In genomic region chr16:89167425-89167941, GRCh38 we compare ENCODE assay signal across 1 cellular context.
TF ChIP-seq lines count a peak whose summit lies in the region.

No MANE protein-coding gene starts in this region.

TF ChIP-seq in HepG2, 621 proteins besides CTCF, POLR2A, EP300 and RAD21 (continued from another document and continues in another):
- TF ChIP-seq, protein P1, sequence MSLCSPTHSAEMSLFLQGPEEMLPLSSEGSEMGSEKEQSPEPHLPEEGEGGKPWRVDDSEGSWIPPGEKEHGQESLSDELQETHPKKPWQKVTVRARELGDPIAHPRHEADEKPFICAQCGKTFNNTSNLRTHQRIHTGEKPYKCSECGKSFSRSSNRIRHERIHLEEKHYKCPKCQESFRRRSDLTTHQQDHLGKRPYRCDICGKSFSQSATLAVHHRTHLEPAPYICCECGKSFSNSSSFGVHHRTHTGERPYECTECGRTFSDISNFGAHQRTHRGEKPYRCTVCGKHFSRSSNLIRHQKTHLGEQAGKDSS (CRISPR knock-in tag; IDR thresholded peaks at IDR 0.05; ENCODE audit: borderline replicate concordance, low read depth) = peak; percentile 95; the same call in 1 of the 2 replicates
- TF ChIP-seq NKX3-1 (CRISPR knock-in tag; IDR thresholded peaks at IDR 0.05) (no peak), RCOR2 (CRISPR knock-in tag; IDR thresholded peaks at IDR 0.05) (peak; percentile 57; the same call in 1 of the 2 replicates), RORA (CRISPR knock-in tag; IDR thresholded peaks at IDR 0.05) (no peak), ZNF761 (CRISPR knock-in tag; conservative IDR thresholded peaks at IDR 0.05) (no peak), ZNF547 (CRISPR knock-in tag; IDR thresholded peaks at IDR 0.05) (peak; percentile 86), BRCA1 (CRISPR knock-in tag; IDR thresholded peaks at IDR 0.05) (no peak), AHDC1 (CRISPR knock-in tag; IDR thresholded peaks at IDR 0.05; ENCODE audit: borderline replicate concordance) (no peak), ZNF569 (CRISPR knock-in tag; IDR thresholded peaks at IDR 0.05; ENCODE audit: borderline replicate concordance) (no peak), U2AF1 (optimal IDR thresholded peaks at IDR 0.05; ENCODE audit: low read depth, low read length) (peak; percentile 76), TAF1 (CRISPR knock-in tag; IDR thresholded peaks at IDR 0.05) (0 out of 2 replicates have a peak, but pooled peaks have one; percentile 24), ZNF12 (CRISPR knock-in tag; IDR thresholded peaks at IDR 0.05) (no peak), SKI (IDR thresholded peaks at IDR 0.05; ENCODE audit: partially characterized antibody) (peak; percentile 96), NR3C1 (CRISPR knock-in tag; IDR thresholded peaks at IDR 0.05) (no peak), ZBED4 (CRISPR knock-in tag; IDR thresholded peaks at IDR 0.05; ENCODE audit: borderline replicate concordance) (peak; percentile 90; the same call in 1 of the 2 replicates), REST (IDR thresholded peaks at IDR 0.05; ENCODE audit: borderline replicate concordance in 1 of 2, low read depth in 1 of 2, low read length in 2 of 2) (no peak), PHF21A (CRISPR knock-in tag; IDR thresholded peaks at IDR 0.05) (peak; percentile 76; the same call in 1 of the 2 replicates), ZBTB46 (CRISPR knock-in tag; IDR thresholded peaks at IDR 0.05; ENCODE audit: borderline replicate concordance) (no peak), ATM (IDR thresholded peaks at IDR 0.05; ENCODE audit: borderline replicate concordance) (no peak), GABPA (IDR thresholded peaks at IDR 0.05; ENCODE audit: low read depth, low read length) (no peak), GABPA (CRISPR knock-in tag; IDR thresholded peaks at IDR 0.05; ENCODE audit: low read depth) (peak; percentile 61), ZNF230 (CRISPR knock-in tag; IDR thresholded peaks at IDR 0.05) (peak; percentile 66; the same call in 1 of the 2 replicates), SETDB1 (CRISPR knock-in tag; IDR thresholded peaks at IDR 0.05; ENCODE audit: borderline replicate concordance) (no peak), ZNF660 (CRISPR knock-in tag; IDR thresholded peaks at IDR 0.05; ENCODE audit: borderline replicate concordance, low read depth) (no peak), THAP9 (CRISPR knock-in tag; IDR thresholded peaks at IDR 0.05; ENCODE audit: borderline replicate concordance) (peak; percentile 52; the same call in 1 of the 2 replicates), ZBTB7A (CRISPR knock-in tag; IDR thresholded peaks at IDR 0.05) (peak; percentile 15; the same call in 1 of the 2 replicates), RNF2 (conservative IDR thresholded peaks at IDR 0.05; ENCODE audit: low read depth) (0 out of 2 replicates have a peak, but pooled peaks have one; percentile 29), ZBTB8A (CRISPR knock-in tag; IDR thresholded peaks at IDR 0.05; ENCODE audit: borderline replicate concordance, low read depth) (no peak), ZNF367 (CRISPR knock-in tag; IDR thresholded peaks at IDR 0.05; ENCODE audit: borderline replicate concordance) (no peak), KLF12 (CRISPR knock-in tag; IDR thresholded peaks at IDR 0.05; ENCODE audit: borderline replicate concordance) (peak; percentile 81; the same call in 1 of the 2 replicates), ZNF790 (CRISPR knock-in tag; IDR thresholded peaks at IDR 0.05; ENCODE audit: borderline replicate concordance) (0 out of 2 replicates have a peak, but pooled peaks have one; percentile 50), HDAC1 (CRISPR knock-in tag; IDR thresholded peaks at IDR 0.05) (peak; percentile 78), PCBP2 (optimal IDR thresholded peaks at IDR 0.05; ENCODE audit: low read depth, low read length, poor library complexity, severe bottlenecking) (no peak)
- TF ChIP-seq, protein P2, sequence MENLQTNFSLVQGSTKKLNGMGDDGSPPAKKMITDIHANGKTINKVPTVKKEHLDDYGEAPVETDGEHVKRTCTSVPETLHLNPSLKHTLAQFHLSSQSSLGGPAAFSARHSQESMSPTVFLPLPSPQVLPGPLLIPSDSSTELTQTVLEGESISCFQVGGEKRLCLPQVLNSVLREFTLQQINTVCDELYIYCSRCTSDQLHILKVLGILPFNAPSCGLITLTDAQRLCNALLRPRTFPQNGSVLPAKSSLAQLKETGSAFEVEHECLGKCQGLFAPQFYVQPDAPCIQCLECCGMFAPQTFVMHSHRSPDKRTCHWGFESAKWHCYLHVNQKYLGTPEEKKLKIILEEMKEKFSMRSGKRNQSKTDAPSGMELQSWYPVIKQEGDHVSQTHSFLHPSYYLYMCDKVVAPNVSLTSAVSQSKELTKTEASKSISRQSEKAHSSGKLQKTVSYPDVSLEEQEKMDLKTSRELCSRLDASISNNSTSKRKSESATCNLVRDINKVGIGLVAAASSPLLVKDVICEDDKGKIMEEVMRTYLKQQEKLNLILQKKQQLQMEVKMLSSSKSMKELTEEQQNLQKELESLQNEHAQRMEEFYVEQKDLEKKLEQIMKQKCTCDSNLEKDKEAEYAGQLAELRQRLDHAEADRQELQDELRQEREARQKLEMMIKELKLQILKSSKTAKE (CRISPR knock-in tag; IDR thresholded peaks at IDR 0.05; ENCODE audit: borderline replicate concordance) = peak; percentile 61
- TF ChIP-seq, protein P3, sequence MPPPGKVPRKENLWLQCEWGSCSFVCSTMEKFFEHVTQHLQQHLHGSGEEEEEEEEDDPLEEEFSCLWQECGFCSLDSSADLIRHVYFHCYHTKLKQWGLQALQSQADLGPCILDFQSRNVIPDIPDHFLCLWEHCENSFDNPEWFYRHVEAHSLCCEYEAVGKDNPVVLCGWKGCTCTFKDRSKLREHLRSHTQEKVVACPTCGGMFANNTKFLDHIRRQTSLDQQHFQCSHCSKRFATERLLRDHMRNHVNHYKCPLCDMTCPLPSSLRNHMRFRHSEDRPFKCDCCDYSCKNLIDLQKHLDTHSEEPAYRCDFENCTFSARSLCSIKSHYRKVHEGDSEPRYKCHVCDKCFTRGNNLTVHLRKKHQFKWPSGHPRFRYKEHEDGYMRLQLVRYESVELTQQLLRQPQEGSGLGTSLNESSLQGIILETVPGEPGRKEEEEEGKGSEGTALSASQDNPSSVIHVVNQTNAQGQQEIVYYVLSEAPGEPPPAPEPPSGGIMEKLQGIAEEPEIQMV (CRISPR knock-in tag; IDR thresholded peaks at IDR 0.05; ENCODE audit: low read depth) = 0 out of 2 replicates have a peak, but pooled peaks have one; percentile 87
